Comparison of ENCODE assay signal across 1 cellular context in genomic region chr19:12945479-12946091, GRCh38.
A peak's percentile ranks its signal among the peaks of the same experiment; 100 is the strongest.
TF ChIP-seq lines count a peak whose summit lies in the region.

Gene RAD23A, plus strand, starts transcription at chr19:12945862. Its CDS starts 87 bp downstream, at chr19:12945949.

TF ChIP-seq in K562, 482 proteins besides CTCF, POLR2A, EP300 and RAD21 (continued from another document and continues in another):
- TF ChIP-seq ZBTB11 (CRISPR knock-in tag; IDR thresholded peaks at IDR 0.05) (peak in 1 of 3 experiments; percentile 73; a peak in 1 of 6 replicates), TAF9B (IDR thresholded peaks at IDR 0.05; ENCODE audit: partially characterized antibody) (peak; percentile 79), FOXJ3 (CRISPR knock-in tag; IDR thresholded peaks at IDR 0.05) (no peak), KDM4B (IDR thresholded peaks at IDR 0.05; ENCODE audit: borderline replicate concordance in 2 of 2, low read depth in 1 of 2) (peak in 1 of 2 experiments; percentile 72; a peak in 2 of 4 replicates), SIRT6 (IDR thresholded peaks at IDR 0.05; ENCODE audit: low read depth, low read length) (peak; percentile 78), GABPB1 (CRISPR knock-in tag; IDR thresholded peaks at IDR 0.05) (peak; percentile 98), ZBED1 (IDR thresholded peaks at IDR 0.05) (peak; percentile 96; the same call in 1 of the 2 replicates), MYC (IDR thresholded peaks at IDR 0.05; ENCODE audit: low read depth, low read length) (peak; percentile 98), MYC (CRISPR knock-in tag; IDR thresholded peaks at IDR 0.05; ENCODE audit: borderline replicate concordance, low read depth) (peak; percentile 93; the same call in 1 of the 2 replicates), ZNF431 (CRISPR knock-in tag; IDR thresholded peaks at IDR 0.05) (0 out of 2 replicates have a peak, but pooled peaks have one; percentile 32), ELK1 (CRISPR knock-in tag; IDR thresholded peaks at IDR 0.05) (no peak), SREBF2 (CRISPR knock-in tag; IDR thresholded peaks at IDR 0.05) (no peak), SAFB (IDR thresholded peaks at IDR 0.05; ENCODE audit: borderline replicate concordance, low read depth, low read length) (no peak), NCOR1 (IDR thresholded peaks at IDR 0.05) (peak; percentile 58; the same call in 1 of the 2 replicates), MED1 (CRISPR knock-in tag; IDR thresholded peaks at IDR 0.05; ENCODE audit: borderline replicate concordance) (no peak), RFX5 (IDR thresholded peaks at IDR 0.05; ENCODE audit: low read depth, low read length) (peak; percentile 72; the same call in 1 of the 2 replicates)
- TF ChIP-seq, protein P1, sequence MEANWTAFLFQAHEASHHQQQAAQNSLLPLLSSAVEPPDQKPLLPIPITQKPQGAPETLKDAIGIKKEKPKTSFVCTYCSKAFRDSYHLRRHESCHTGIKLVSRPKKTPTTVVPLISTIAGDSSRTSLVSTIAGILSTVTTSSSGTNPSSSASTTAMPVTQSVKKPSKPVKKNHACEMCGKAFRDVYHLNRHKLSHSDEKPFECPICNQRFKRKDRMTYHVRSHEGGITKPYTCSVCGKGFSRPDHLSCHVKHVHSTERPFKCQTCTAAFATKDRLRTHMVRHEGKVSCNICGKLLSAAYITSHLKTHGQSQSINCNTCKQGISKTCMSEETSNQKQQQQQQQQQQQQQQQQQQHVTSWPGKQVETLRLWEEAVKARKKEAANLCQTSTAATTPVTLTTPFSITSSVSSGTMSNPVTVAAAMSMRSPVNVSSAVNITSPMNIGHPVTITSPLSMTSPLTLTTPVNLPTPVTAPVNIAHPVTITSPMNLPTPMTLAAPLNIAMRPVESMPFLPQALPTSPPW (CRISPR knock-in tag; IDR thresholded peaks at IDR 0.05): peak; percentile 67
- TF ChIP-seq, protein P2, sequence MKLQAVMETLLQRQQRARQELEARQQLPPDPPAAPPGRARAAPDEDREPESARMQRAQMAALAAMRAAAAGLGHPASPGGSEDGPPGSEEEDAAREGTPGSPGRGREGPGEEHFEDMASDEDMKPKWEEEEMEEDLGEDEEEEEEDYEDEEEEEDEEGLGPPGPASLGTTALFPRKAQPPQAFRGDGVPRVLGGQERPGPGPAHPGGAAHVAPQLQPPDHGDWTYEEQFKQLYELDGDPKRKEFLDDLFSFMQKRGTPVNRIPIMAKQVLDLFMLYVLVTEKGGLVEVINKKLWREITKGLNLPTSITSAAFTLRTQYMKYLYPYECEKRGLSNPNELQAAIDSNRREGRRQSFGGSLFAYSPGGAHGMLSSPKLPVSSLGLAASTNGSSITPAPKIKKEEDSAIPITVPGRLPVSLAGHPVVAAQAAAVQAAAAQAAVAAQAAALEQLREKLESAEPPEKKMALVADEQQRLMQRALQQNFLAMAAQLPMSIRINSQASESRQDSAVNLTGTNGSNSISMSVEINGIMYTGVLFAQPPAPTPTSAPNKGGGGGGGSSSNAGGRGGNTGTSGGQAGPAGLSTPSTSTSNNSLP (IDR thresholded peaks at IDR 0.05; ENCODE audit: borderline replicate concordance, low read depth, low read length): no peak
- TF ChIP-seq, protein P3, sequence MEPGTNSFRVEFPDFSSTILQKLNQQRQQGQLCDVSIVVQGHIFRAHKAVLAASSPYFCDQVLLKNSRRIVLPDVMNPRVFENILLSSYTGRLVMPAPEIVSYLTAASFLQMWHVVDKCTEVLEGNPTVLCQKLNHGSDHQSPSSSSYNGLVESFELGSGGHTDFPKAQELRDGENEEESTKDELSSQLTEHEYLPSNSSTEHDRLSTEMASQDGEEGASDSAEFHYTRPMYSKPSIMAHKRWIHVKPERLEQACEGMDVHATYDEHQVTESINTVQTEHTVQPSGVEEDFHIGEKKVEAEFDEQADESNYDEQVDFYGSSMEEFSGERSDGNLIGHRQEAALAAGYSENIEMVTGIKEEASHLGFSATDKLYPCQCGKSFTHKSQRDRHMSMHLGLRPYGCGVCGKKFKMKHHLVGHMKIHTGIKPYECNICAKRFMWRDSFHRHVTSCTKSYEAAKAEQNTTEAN (CRISPR knock-in tag; IDR thresholded peaks at IDR 0.05): peak; percentile 59; the same call in 1 of the 2 replicates
- TF ChIP-seq, protein P4, sequence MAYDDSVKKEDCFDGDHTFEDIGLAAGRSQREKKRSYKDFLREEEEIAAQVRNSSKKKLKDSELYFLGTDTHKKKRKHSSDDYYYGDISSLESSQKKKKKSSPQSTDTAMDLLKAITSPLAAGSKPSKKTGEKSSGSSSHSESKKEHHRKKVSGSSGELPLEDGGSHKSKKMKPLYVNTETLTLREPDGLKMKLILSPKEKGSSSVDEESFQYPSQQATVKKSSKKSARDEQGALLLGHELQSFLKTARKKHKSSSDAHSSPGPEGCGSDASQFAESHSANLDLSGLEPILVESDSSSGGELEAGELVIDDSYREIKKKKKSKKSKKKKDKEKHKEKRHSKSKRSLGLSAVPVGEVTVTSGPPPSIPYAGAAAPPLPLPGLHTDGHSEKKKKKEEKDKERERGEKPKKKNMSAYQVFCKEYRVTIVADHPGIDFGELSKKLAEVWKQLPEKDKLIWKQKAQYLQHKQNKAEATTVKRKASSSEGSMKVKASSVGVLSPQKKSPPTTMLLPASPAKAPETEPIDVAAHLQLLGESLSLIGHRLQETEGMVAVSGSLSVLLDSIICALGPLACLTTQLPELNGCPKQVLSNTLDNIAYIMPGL (CRISPR knock-in tag; IDR thresholded peaks at IDR 0.05): peak; percentile 71; the same call in 1 of the 2 replicates
- TF ChIP-seq, protein P5, sequence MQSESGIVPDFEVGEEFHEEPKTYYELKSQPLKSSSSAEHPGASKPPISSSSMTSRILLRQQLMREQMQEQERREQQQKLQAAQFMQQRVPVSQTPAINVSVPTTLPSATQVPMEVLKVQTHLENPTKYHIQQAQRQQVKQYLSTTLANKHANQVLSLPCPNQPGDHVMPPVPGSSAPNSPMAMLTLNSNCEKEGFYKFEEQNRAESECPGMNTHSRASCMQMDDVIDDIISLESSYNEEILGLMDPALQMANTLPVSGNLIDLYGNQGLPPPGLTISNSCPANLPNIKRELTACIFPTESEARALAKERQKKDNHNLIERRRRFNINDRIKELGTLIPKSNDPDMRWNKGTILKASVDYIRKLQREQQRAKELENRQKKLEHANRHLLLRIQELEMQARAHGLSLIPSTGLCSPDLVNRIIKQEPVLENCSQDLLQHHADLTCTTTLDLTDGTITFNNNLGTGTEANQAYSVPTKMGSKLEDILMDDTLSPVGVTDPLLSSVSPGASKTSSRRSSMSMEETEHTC (IDR thresholded peaks at IDR 0.05): peak; percentile 84; the same call in 1 of the 2 replicates
- TF ChIP-seq, protein P6, sequence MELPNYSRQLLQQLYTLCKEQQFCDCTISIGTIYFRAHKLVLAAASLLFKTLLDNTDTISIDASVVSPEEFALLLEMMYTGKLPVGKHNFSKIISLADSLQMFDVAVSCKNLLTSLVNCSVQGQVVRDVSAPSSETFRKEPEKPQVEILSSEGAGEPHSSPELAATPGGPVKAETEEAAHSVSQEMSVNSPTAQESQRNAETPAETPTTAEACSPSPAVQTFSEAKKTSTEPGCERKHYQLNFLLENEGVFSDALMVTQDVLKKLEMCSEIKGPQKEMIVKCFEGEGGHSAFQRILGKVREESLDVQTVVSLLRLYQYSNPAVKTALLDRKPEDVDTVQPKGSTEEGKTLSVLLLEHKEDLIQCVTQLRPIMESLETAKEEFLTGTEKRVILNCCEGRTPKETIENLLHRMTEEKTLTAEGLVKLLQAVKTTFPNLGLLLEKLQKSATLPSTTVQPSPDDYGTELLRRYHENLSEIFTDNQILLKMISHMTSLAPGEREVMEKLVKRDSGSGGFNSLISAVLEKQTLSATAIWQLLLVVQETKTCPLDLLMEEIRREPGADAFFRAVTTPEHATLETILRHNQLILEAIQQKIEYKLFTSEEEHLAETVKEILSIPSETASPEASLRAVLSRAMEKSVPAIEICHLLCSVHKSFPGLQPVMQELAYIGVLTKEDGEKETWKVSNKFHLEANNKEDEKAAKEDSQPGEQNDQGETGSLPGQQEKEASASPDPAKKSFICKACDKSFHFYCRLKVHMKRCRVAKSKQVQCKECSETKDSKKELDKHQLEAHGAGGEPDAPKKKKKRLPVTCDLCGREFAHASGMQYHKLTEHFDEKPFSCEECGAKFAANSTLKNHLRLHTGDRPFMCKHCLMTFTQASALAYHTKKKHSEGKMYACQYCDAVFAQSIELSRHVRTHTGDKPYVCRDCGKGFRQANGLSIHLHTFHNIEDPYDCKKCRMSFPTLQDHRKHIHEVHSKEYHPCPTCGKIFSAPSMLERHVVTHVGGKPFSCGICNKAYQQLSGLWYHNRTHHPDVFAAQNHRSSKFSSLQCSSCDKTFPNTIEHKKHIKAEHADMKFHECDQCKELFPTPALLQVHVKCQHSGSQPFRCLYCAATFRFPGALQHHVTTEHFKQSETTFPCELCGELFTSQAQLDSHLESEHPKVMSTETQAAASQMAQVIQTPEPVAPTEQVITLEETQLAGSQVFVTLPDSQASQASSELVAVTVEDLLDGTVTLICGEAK (IDR thresholded peaks at IDR 0.05): peak; percentile 86
- TF ChIP-seq, protein P6 (CRISPR knock-in tag; IDR thresholded peaks at IDR 0.05): no peak
- TF ChIP-seq, protein P7, sequence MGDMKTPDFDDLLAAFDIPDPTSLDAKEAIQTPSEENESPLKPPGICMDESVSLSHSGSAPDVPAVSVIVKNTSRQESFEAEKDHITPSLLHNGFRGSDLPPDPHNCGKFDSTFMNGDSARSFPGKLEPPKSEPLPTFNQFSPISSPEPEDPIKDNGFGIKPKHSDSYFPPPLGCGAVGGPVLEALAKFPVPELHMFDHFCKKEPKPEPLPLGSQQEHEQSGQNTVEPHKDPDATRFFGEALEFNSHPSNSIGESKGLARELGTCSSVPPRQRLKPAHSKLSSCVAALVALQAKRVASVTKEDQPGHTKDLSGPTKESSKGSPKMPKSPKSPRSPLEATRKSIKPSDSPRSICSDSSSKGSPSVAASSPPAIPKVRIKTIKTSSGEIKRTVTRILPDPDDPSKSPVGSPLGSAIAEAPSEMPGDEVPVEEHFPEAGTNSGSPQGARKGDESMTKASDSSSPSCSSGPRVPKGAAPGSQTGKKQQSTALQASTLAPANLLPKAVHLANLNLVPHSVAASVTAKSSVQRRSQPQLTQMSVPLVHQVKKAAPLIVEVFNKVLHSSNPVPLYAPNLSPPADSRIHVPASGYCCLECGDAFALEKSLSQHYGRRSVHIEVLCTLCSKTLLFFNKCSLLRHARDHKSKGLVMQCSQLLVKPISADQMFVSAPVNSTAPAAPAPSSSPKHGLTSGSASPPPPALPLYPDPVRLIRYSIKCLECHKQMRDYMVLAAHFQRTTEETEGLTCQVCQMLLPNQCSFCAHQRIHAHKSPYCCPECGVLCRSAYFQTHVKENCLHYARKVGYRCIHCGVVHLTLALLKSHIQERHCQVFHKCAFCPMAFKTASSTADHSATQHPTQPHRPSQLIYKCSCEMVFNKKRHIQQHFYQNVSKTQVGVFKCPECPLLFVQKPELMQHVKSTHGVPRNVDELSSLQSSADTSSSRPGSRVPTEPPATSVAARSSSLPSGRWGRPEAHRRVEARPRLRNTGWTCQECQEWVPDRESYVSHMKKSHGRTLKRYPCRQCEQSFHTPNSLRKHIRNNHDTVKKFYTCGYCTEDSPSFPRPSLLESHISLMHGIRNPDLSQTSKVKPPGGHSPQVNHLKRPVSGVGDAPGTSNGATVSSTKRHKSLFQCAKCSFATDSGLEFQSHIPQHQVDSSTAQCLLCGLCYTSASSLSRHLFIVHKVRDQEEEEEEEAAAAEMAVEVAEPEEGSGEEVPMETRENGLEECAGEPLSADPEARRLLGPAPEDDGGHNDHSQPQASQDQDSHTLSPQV (IDR thresholded peaks at IDR 0.05): no peak; the same call in 1 of the 2 replicates
